In the genomic region with DNA sequence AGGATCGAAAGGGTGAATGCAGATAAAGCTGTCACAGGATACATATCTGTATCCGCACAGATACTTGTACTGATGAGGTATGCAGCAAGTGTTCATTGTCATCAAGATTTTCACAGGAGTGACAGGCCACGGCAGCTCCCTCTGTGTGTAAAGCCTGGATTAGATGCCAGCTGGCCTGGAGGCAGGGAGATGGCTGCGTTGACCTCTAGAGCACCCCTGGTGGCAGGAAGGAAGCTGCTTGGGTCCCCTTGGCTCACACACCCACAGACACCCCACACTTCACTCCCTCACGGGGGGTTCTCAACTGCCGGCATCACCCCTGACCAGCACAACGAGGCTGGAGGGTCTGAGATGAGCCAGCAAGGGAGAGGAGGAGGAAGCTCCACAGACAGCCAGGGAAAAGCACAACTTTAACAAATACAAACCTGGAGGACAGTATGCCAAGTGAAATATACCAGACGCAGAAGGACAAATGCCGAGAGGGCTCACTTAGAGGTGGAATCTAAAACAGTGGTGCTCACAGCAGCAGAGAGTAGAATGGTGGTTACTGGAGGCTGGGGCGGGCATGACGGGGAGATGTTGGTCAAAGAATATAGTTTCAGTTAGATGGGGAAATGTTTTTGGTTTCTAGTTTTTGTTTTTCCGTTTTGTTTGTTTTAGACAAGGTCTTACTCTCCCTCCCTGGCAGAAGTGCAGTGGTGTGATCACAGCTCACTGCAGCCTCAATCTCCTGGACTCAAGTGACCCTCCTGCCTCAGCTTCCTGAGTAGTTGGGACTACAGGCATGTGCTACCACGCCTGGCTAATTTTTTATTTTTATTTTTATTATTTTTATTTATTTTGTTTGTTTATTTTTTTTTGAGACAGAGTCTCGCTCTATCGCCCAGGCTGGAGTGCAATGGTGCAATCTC, we compare ENCODE assay signal across 9 cellular contexts. TPM values are rescaled to one million over a fixed set of nuclear protein-coding genes. Genes with fewer than 3 reads are reported as not detected.
DNase-seq lines count a peak whose midpoint lies in the region; ATAC-seq, FAIRE-seq and TF ChIP-seq lines count a peak whose summit lies in the region.
"Had no signal": no experiment of that assay in that cellular context is flagged by ENCODE, and none has a peak within 500 bp of the region (broad histone marks: within the 10 kb centered on the region; RNA-seq: fewer than 3 reads in every experiment).

No MANE protein-coding gene starts in this region.

- H3K4me1 ChIP-seq in gastrocnemius medialis (peaks cover 50 to 60% of the 10 kb centered on the region in 2 donors), Peyer's patch (no peaks in the 10 kb centered on the region)

- no peak for ATAC-seq in gastrocnemius medialis

- H3K36me3 ChIP-seq in gastrocnemius medialis (no peaks in the 10 kb centered on the region), Peyer's patch (no peaks in the 10 kb centered on the region)

- TF ChIP-seq CTCF in fibroblast of the aortic adventitia (IDR thresholded peaks at IDR 0.05; ENCODE audit: insufficient read depth, low read length) (peak; percentile 20), gastrocnemius medialis (IDR thresholded peaks at IDR 0.05 in 4 of 5, conservative IDR thresholded peaks at IDR 0.05 in 1 of 5) (peak in 1 of 5 experiments; percentile 37), Peyer's patch (IDR thresholded peaks at IDR 0.05) (peak in 1 of 6 experiments; percentile 4)

- peak overlapping the region; percentile 95 to 99 (median 97) for H3K27ac ChIP-seq in gastrocnemius medialis
- H3K27ac ChIP-seq in Peyer's patch, result no peak overlapping the region

- intact Hi-C loops in gastrocnemius medialis (cut with DNase I; ENCODE audit: low total_unique reads), result loop anchor here (1.0 to 5.0 kb wide), 2 partner anchors 29 to 247 kb away; no protein-coding TSS in a partner anchor

- in situ Hi-C loops in gastrocnemius medialis (cut with MboI; ENCODE audit: low sequenced_read_pairs in 4 of 4), result no loop called here

- FAIRE-seq in GM12891 (lab: Jason Lieb, UNC), result no peak

- peak; percentile 46 for DNase-seq in GM12891 (ENCODE audit: insufficient read length, low spot score)
- peak; percentile 4 for DNase-seq in NCI-H524 treated with DMSO at 0.1 percent for 48 hours (lab: John Stamatoyannopoulos, UW)
- no peak for DNase-seq in fibroblast of the aortic adventitia (ENCODE audit: low read depth)
- DNase-seq in gastrocnemius medialis, result peak in 1 of 2 donors; percentile 58
- DNase-seq in LoVo (ENCODE audit: low spot score), result no peak
- no peak for DNase-seq in Peyer's patch
- DNase-seq in activated CD4-positive, alpha-beta T cell treated with anti-CD3 and anti-CD28 coated beads, Interleukin-2, amount 50 U/mL, for 1 hour, result no peak
- no peak for DNase-seq in SIG-M5 (lab: John Stamatoyannopoulos, UW)
- DNase-seq: activated naive CD8-positive, alpha-beta T cell treated with anti-CD3 and anti-CD28 coated beads, Interleukin-2, amount 10 ng/mL, durations not matched to agents 7 days and 5 days had no signal

- H3K4me3 ChIP-seq in fibroblast of the aortic adventitia (ENCODE audit: low read depth, low read length), result no peak overlapping the region
- H3K4me3 ChIP-seq in gastrocnemius medialis, result no peak overlapping the region
- no peak overlapping the region for H3K4me3 ChIP-seq in Peyer's patch

- H3K9me3 ChIP-seq in gastrocnemius medialis, result no peaks in the 10 kb centered on the region
- H3K9me3 ChIP-seq in Peyer's patch, result no peaks in the 10 kb centered on the region

- H3K27me3 ChIP-seq in gastrocnemius medialis (no peaks in the 10 kb centered on the region), Peyer's patch (no peaks in the 10 kb centered on the region)

- no peak for TF ChIP-seq POLR2A in GM12891 (IDR thresholded peaks at IDR 0.05; ENCODE audit: low read depth, low read length)
- no peak for TF ChIP-seq POLR2A in gastrocnemius medialis (IDR thresholded peaks at IDR 0.05)
- TF ChIP-seq POLR2A in Peyer's patch (IDR thresholded peaks at IDR 0.05), result no peak

TF ChIP-seq in GM12891, 5 proteins besides CTCF, POLR2A, EP300 and RAD21:
- TF ChIP-seq POU2F2 (IDR thresholded peaks at IDR 0.05; ENCODE audit: low read depth, low read length) (no peak), POLR2AphosphoS5 (IDR thresholded peaks at IDR 0.05; ENCODE audit: low read depth, low read length) (no peak), PAX5 (IDR thresholded peaks at IDR 0.05; ENCODE audit: insufficient read depth, low read length, severe bottlenecking) (no peak), SPI1 (IDR thresholded peaks at IDR 0.05; ENCODE audit: low read depth, low read length) (no peak), TAF1 (IDR thresholded peaks at IDR 0.05; ENCODE audit: low read depth, low read length) (no peak)

RNA-seq across cellular contexts. Expression of gene TEAD4, which starts 45.7 kb away (rescaled TPM):
- polyA plus RNA-seq in GM12891 (2012; ENCODE audit: low read depth, missing spikeins), result 2.6 TPM
- total RNA-seq in fibroblast of the aortic adventitia (ENCODE audit: low replicate concordance) (14.6 and 18.9 TPM in 2 replicates), gastrocnemius medialis (100 to 1,000 TPM in 2 of 4 donors, 10 to 100 TPM in 2; 91.1 to 201 (median 122) TPM), Peyer's patch (1 to 10 TPM; 4.3 to 6.6 (median 5.1) TPM)
- total RNA-seq: activated naive CD8-positive, alpha-beta T cell treated with anti-CD3 and anti-CD28 coated beads, Interleukin-2, amount 10 ng/mL, durations not matched to agents 7 days and 5 days had no signal

Comparison
In these comparisons a context has a peak if more than half of its experiments do, and no peak if none do; other contexts are left out.
1. DNase-seq: peak in GM12891 (single experiment) and NCI-H524 treated with DMSO at 0.1 percent for 48 hours (single experiment); none in fibroblast of the aortic adventitia (single experiment), LoVo (single experiment), Peyer's patch (0 of 3), activated CD4-positive, alpha-beta T cell treated with anti-CD3 and anti-CD28 coated beads, Interleukin-2, amount 50 U/mL, for 1 hour (single experiment) and SIG-M5 (single experiment).
2. H3K27ac ChIP-seq: peak in gastrocnemius medialis (4 of 4); none in Peyer's patch (0 of 4).